1 cellular context compared by ENCODE assay signal in genomic region chr13:98773921-98774320, GRCh38.
TF ChIP-seq lines count a peak whose summit lies in the region.

No MANE protein-coding gene starts in this region.

TF ChIP-seq in A549, 52 proteins besides CTCF, POLR2A, EP300 and RAD21 (continued from another document):
- no peak for TF ChIP-seq REST (IDR thresholded peaks at IDR 0.05)
- TF ChIP-seq HMGXB4 (CRISPR knock-in tag; IDR thresholded peaks at IDR 0.05; ENCODE audit: borderline replicate concordance), result no peak
- no peak for TF ChIP-seq SMC3 (IDR thresholded peaks at IDR 0.05)
- TF ChIP-seq BCL3 (IDR thresholded peaks at IDR 0.05), result no peak
- TF ChIP-seq ATOH8 (CRISPR knock-in tag; IDR thresholded peaks at IDR 0.05; ENCODE audit: low read depth), result no peak
- no peak for TF ChIP-seq MYC (IDR thresholded peaks at IDR 0.05; ENCODE audit: borderline replicate concordance, low read length)
- no peak for TF ChIP-seq NFE2L2 (conservative IDR thresholded peaks at IDR 0.05; ENCODE audit: low read length)
- TF ChIP-seq CEBPB (IDR thresholded peaks at IDR 0.05), result no peak
- no peak for TF ChIP-seq HDAC2 (IDR thresholded peaks at IDR 0.05)
- no peak for TF ChIP-seq TFCP2L1 (CRISPR knock-in tag; IDR thresholded peaks at IDR 0.05)
- no peak for TF ChIP-seq FOSB (CRISPR knock-in tag; IDR thresholded peaks at IDR 0.05)
- no peak for TF ChIP-seq FOXS1 (CRISPR knock-in tag; IDR thresholded peaks at IDR 0.05)
- TF ChIP-seq BHLHE40 (IDR thresholded peaks at IDR 0.05; ENCODE audit: low read depth, low read length), result no peak
- no peak for TF ChIP-seq HOXB13 (CRISPR knock-in tag; IDR thresholded peaks at IDR 0.05; ENCODE audit: low read depth)
- TF ChIP-seq RNF2 (IDR thresholded peaks at IDR 0.05; ENCODE audit: borderline replicate concordance, low read depth), result no peak
- no peak for TF ChIP-seq ZC3H11A (IDR thresholded peaks at IDR 0.05)
